ENCODE assay signal across 13 cellular contexts in genomic region chr3:195806211-195806915, GRCh38. TPM values are rescaled to one million over a fixed set of nuclear protein-coding genes. Genes with fewer than 3 reads are reported as not detected.
A peak's percentile ranks its signal among the peaks of the same experiment; 100 is the strongest.
DNase-seq lines count a peak whose midpoint lies in the region; ATAC-seq and TF ChIP-seq lines count a peak whose summit lies in the region.
"Had no signal": no experiment of that assay in that cellular context is flagged by ENCODE, and none has a peak within 500 bp of the region (broad histone marks: within the 10 kb centered on the region; RNA-seq: fewer than 3 reads in every experiment).

No MANE protein-coding gene starts in this region.

- DNase-seq in DMS53 (lab: John Stamatoyannopoulos, UW) (peak; percentile 25), DMS53 treated with DMSO at 0.1 percent for 48 hours (lab: John Stamatoyannopoulos, UW; ENCODE audit: unreplicated experiment) (no peak), H9 (peak; percentile 92), islet precursor cell (peak; percentile 76), dedifferentiated amniotic fluid mesenchymal stem cell (ENCODE audit: extremely low spot score) (no peak), NCI-H82 treated with DMSO at 0.1 percent for 48 hours (lab: John Stamatoyannopoulos, UW; ENCODE audit: unreplicated experiment) (no peak)
- no peak for DNase-seq in activated naive CD8-positive, alpha-beta T cell treated with anti-CD3 and anti-CD28 coated beads, Interleukin-2, amount 10 ng/mL, durations not matched to agents 7 days and 5 days
- DNase-seq: caudate nucleus, NCI-H1092 had no signal

- H3K4me2 ChIP-seq in H9 (ENCODE audit: insufficient read depth, insufficient read length, low read length), result peak overlapping the region; percentile 57

- no peak overlapping the region for H3T11ph ChIP-seq in H9 (ENCODE audit: low read length)

- no peak overlapping the region for H3K4ac ChIP-seq in H9 (ENCODE audit: low read depth, low read length)

- no peak overlapping the region for H3K9ac ChIP-seq in H9 (ENCODE audit: extremely low read depth, insufficient read length, low read length)

- peaks cover 53 to 70% of the 10 kb centered on the region in 2 experiments for H3K4me1 Mint-ChIP-seq in H9
- peaks cover 53% of the 10 kb centered on the region for H3K4me1 Mint-ChIP-seq in activated naive CD8-positive, alpha-beta T cell treated with anti-CD3 and anti-CD28 coated beads, Interleukin-2, amount 10 ng/mL, durations not matched to agents 7 days and 5 days

- no peaks in the 10 kb centered on the region for H3K27me3 ChIP-seq in H9 (ENCODE audit: insufficient read depth, low read length)

- no peak overlapping the region for H2AK5ac ChIP-seq in H9 (ENCODE audit: insufficient read length, low read length)

- H3K4me1 ChIP-seq in H9 (ENCODE audit: insufficient read depth, low read length), result peaks cover 10% of the 10 kb centered on the region

- peaks cover 13% of the 10 kb centered on the region for H3K27me3 Mint-ChIP-seq in H9 (ENCODE audit: low read depth)
- peaks cover 7% of the 10 kb centered on the region for H3K27me3 Mint-ChIP-seq in activated naive CD8-positive, alpha-beta T cell treated with anti-CD3 and anti-CD28 coated beads, Interleukin-2, amount 10 ng/mL, durations not matched to agents 7 days and 5 days

- H2BK20ac ChIP-seq in H9 (ENCODE audit: low read depth, low read length, poor library complexity, severe bottlenecking), result no peak overlapping the region

- no peaks in the 10 kb centered on the region for H3K23me2 ChIP-seq in H9 (ENCODE audit: insufficient read length, low read depth, low read length, poor library complexity, severe bottlenecking)

- peak overlapping the region; percentile 96 to 98 (median 97) for H3K27ac Mint-ChIP-seq in H9
- peak overlapping the region; percentile 76 for H3K27ac Mint-ChIP-seq in activated naive CD8-positive, alpha-beta T cell treated with anti-CD3 and anti-CD28 coated beads, Interleukin-2, amount 10 ng/mL, durations not matched to agents 7 days and 5 days
- H3K27ac Mint-ChIP-seq: stimulated activated memory B cell treated with anti-CD40 and anti-IgM and Interleukin-4, amounts not matched to agents 10 μg/mL and 1 μg/mL and 100 μg/mL, for 72 hours had no signal

- POLR2A ChIA-PET in activated naive CD8-positive, alpha-beta T cell treated with anti-CD3 and anti-CD28 coated beads, Interleukin-2, amount 10 ng/mL, durations not matched to agents 7 days and 5 days (lab: Charles Lee), result no interaction called here

- peak overlapping the region; percentile 86 for H3K27ac ChIP-seq in H9 (ENCODE audit: insufficient read length, low read depth, low read length)
- H3K27ac ChIP-seq: 22Rv1 had no signal

- no peak for ATAC-seq in activated naive CD8-positive, alpha-beta T cell treated with anti-CD3 and anti-CD28 coated beads, Interleukin-2, amount 10 ng/mL, durations not matched to agents 7 days and 5 days (ENCODE audit: low read depth)
- ATAC-seq in HG03469 (IDR thresholded peaks at IDR 0.05; ENCODE audit: unreplicated experiment), result no peak
- ATAC-seq: esophagus mucosa; stimulated activated memory B cell treated with anti-CD40 and anti-IgM and Interleukin-4, amounts not matched to agents 10 μg/mL and 1 μg/mL and 100 μg/mL, for 72 hours had no signal

- H3K36me3 Mint-ChIP-seq in H9 (ENCODE audit: insufficient read depth in 1 of 3, low read depth in 3 of 3), result peaks cover 0 to 10% (median 0%) of the 10 kb centered on the region in 3 experiments; a peak in 2 of 7 replicates
- peaks cover 25% of the 10 kb centered on the region for H3K36me3 Mint-ChIP-seq in activated naive CD8-positive, alpha-beta T cell treated with anti-CD3 and anti-CD28 coated beads, Interleukin-2, amount 10 ng/mL, durations not matched to agents 7 days and 5 days
- H3K36me3 Mint-ChIP-seq: stimulated activated memory B cell treated with anti-CD40 and anti-IgM and Interleukin-4, amounts not matched to agents 10 μg/mL and 1 μg/mL and 100 μg/mL, for 72 hours had no signal

- no peaks in the 10 kb centered on the region for H3K9me3 ChIP-seq in H9 (ENCODE audit: control insufficient read depth, low read depth, low read length)

- peaks cover 3% of the 10 kb centered on the region for H4K20me1 ChIP-seq in H9 (ENCODE audit: control insufficient read depth, insufficient read depth, insufficient read length)

- H4K5ac ChIP-seq in H9 (ENCODE audit: insufficient read length, low read depth, low read length), result no peak overlapping the region

- H3K18ac ChIP-seq in H9 (ENCODE audit: insufficient read length, low read depth, low read length), result peak overlapping the region; percentile 55

- H2BK15ac ChIP-seq in H9 (ENCODE audit: low read depth, low read length), result no peak overlapping the region

- TF ChIP-seq CTCF in H9 (conservative IDR thresholded peaks at IDR 0.05), result no peak

- WGBS in H9 (ENCODE audit: extremely low coverage, insufficient read length, low lambda C conversion rate), result no CpG with 5 or more reads among the region's 11 CpGs

- H3K79me2 ChIP-seq in H9 (ENCODE audit: insufficient read depth, low read length), result no peaks in the 10 kb centered on the region

- no peak overlapping the region for H3K23ac ChIP-seq in H9 (ENCODE audit: insufficient read length, low read depth, low read length)

- H3K4me3 Mint-ChIP-seq in H9, result peak overlapping the region in 1 of 2 experiments; percentile 63; a peak in 4 of 5 replicates
- H3K4me3 Mint-ChIP-seq in activated naive CD8-positive, alpha-beta T cell treated with anti-CD3 and anti-CD28 coated beads, Interleukin-2, amount 10 ng/mL, durations not matched to agents 7 days and 5 days, result no peak overlapping the region
- H3K4me3 Mint-ChIP-seq: stimulated activated memory B cell treated with anti-CD40 and anti-IgM and Interleukin-4, amounts not matched to agents 10 μg/mL and 1 μg/mL and 100 μg/mL, for 72 hours had no signal

- H4K8ac ChIP-seq in H9 (replicated peaks; ENCODE audit: insufficient read length, low read depth, low read length), result no peak overlapping the region

- no peaks in the 10 kb centered on the region for H3K79me1 ChIP-seq in H9 (ENCODE audit: insufficient read depth, low read depth, low read length, poor library complexity, severe bottlenecking)

- H3K14ac ChIP-seq in H9 (ENCODE audit: insufficient read depth, low read length), result 0 out of 2 replicates have a peak overlapping the region, but pooled peaks have one; percentile 33

- H4K91ac ChIP-seq in H9 (ENCODE audit: insufficient read length, low read depth, low read length), result no peak overlapping the region

- no peak overlapping the region for H2BK5ac ChIP-seq in H9 (ENCODE audit: insufficient read length, low read length)

- H2AFZ ChIP-seq in H9 (ENCODE audit: low read length), result no peak overlapping the region

- H3K56ac ChIP-seq in H9 (ENCODE audit: insufficient read length, low read depth, low read length), result no peak overlapping the region

- H2BK120ac ChIP-seq in H9 (ENCODE audit: low read depth, low read length, poor library complexity, severe bottlenecking), result no peak overlapping the region

- no peaks in the 10 kb centered on the region for H3K9me3 Mint-ChIP-seq in H9
- peaks cover 10% of the 10 kb centered on the region for H3K9me3 Mint-ChIP-seq in activated naive CD8-positive, alpha-beta T cell treated with anti-CD3 and anti-CD28 coated beads, Interleukin-2, amount 10 ng/mL, durations not matched to agents 7 days and 5 days
- H3K9me3 Mint-ChIP-seq: stimulated activated memory B cell treated with anti-CD40 and anti-IgM and Interleukin-4, amounts not matched to agents 10 μg/mL and 1 μg/mL and 100 μg/mL, for 72 hours had no signal

- peak overlapping the region; percentile 65 for H2BK12ac ChIP-seq in H9 (ENCODE audit: insufficient read length, low read depth, low read length)

RNA-seq across cellular contexts. Expression of gene MUC4, which starts 5.4 kb away (rescaled TPM):
- total RNA-seq in H9 (2021), result 0.70 and 1.2 TPM in 2 replicates
- under 1 TPM in 1 of 2 experiments, not detected in 1; 0.06 TPM for total RNA-seq in activated naive CD8-positive, alpha-beta T cell treated with anti-CD3 and anti-CD28 coated beads, Interleukin-2, amount 10 ng/mL, durations not matched to agents 7 days and 5 days

Comparison
In these comparisons a context has a peak if more than half of its experiments do, and no peak if none do; other contexts are left out.
1. DNase-seq: peak in DMS53 (single experiment), H9 (single experiment) and islet precursor cell (single experiment); none in DMS53 treated with DMSO at 0.1 percent for 48 hours (single experiment), activated naive CD8-positive, alpha-beta T cell treated with anti-CD3 and anti-CD28 coated beads, Interleukin-2, amount 10 ng/mL, durations not matched to agents 7 days and 5 days (single experiment), dedifferentiated amniotic fluid mesenchymal stem cell (single experiment) and NCI-H82 treated with DMSO at 0.1 percent for 48 hours (single experiment).